ENCODE assay signal across 7 cellular contexts in genomic region chr2:127701651-127702394, GRCh38. TPM values are rescaled to one million over a fixed set of nuclear protein-coding genes. Genes with fewer than 3 reads are reported as not detected.
A peak's percentile ranks its signal among the peaks of the same experiment; 100 is the strongest.
DNase-seq lines count a peak whose midpoint lies in the region; ATAC-seq and TF ChIP-seq lines count a peak whose summit lies in the region.

No MANE protein-coding gene starts in this region.

- TF ChIP-seq CTCF in gastrocnemius medialis (IDR thresholded peaks at IDR 0.05 in 4 of 5, conservative IDR thresholded peaks at IDR 0.05 in 1 of 5), result peak in 4 of 5 experiments; percentile 27 to 36 (median 32)

- no CpG with 5 or more reads among the region's 108 CpGs for WGBS in iPS DF 6.9 (ENCODE audit: insufficient coverage, insufficient read length)

- H3K9me3 ChIP-seq in iPS DF 6.9 (ENCODE audit: control insufficient read depth, insufficient read depth, low read length), result no peaks in the 10 kb centered on the region
- H3K9me3 ChIP-seq in gastrocnemius medialis, result no peaks in the 10 kb centered on the region

- H3K4me1 ChIP-seq in iPS DF 6.9 (ENCODE audit: control insufficient read depth, insufficient read depth, low read length) (no peaks in the 10 kb centered on the region), gastrocnemius medialis (peaks cover 36% of the 10 kb centered on the region in 2 donors)

- ATAC-seq in GM18502 (IDR thresholded peaks at IDR 0.05; ENCODE audit: poor library complexity, unreplicated experiment), result peak; percentile 47
- ATAC-seq in HG02852 (IDR thresholded peaks at IDR 0.05; ENCODE audit: unreplicated experiment), result peak; percentile 59
- peak; percentile 60 to 61 for ATAC-seq in gastrocnemius medialis

- H3K36me3 ChIP-seq in iPS DF 6.9 (ENCODE audit: control insufficient read depth, insufficient read depth, low read length) (peaks cover 3% of the 10 kb centered on the region), gastrocnemius medialis (peaks cover 0 to 16% of the 10 kb centered on the region in 2 donors)

- intact Hi-C loops in gastrocnemius medialis (cut with DNase I; ENCODE audit: low total_unique reads), result loop anchor here (1.0 to 10.0 kb wide), 7 partner anchors 32 to 325 kb away; partner anchors contain the start of genes IWS1, MAP3K2 and SAP130

- TF ChIP-seq POLR2A in gastrocnemius medialis (IDR thresholded peaks at IDR 0.05), result peak; percentile 22 to 47

- H3K27me3 ChIP-seq in iPS DF 6.9 (ENCODE audit: control insufficient read depth, insufficient read depth, low read length), result no peaks in the 10 kb centered on the region
- no peaks in the 10 kb centered on the region for H3K27me3 ChIP-seq in gastrocnemius medialis

- H3K4me3 ChIP-seq in iPS DF 6.9 (ENCODE audit: low read length) (peak overlapping the region; percentile 80), gastrocnemius medialis (peak overlapping the region; percentile 60 to 72 (median 68))

- DNase-seq in NCI-H146 (lab: John Stamatoyannopoulos, UW), result peak; percentile 92
- peak; percentile 69 for DNase-seq in T-helper 9 cell
- DNase-seq in astrocyte of the hippocampus (ENCODE audit: low read depth, low spot score), result peak; percentile 91
- no peak for DNase-seq in iPS DF 6.9 (ENCODE audit: low read depth, low spot score)
- DNase-seq in gastrocnemius medialis, result peak; percentile 51 to 77

- H3K27ac ChIP-seq in iPS DF 6.9 (ENCODE audit: low read length) (no peak overlapping the region), gastrocnemius medialis (peak overlapping the region; percentile 92 to 95 (median 95))

- in situ Hi-C loops in gastrocnemius medialis (cut with MboI; ENCODE audit: low sequenced_read_pairs in 4 of 4), result no loop called here

RNA-seq across cellular contexts. Expression of gene SFT2D3, which starts 0.5 kb away (rescaled TPM):
- 1 to 10 TPM; 3.0 to 5.5 (median 3.5) TPM for total RNA-seq in gastrocnemius medialis

RNA-seq across cellular contexts. Expression of gene LIMS2, which starts 26.5 kb away (rescaled TPM):
- 10 to 100 TPM in 2 of 4 donors, 1 to 10 TPM in 2; 5.3 to 15.5 (median 9.9) TPM for total RNA-seq in gastrocnemius medialis

RNA-seq across cellular contexts. Expression of gene GPR17, which starts 55.9 kb away (rescaled TPM):
- under 1 TPM in 1 of 4 donors, not detected in 3; 0.20 TPM for total RNA-seq in gastrocnemius medialis
